9 cellular contexts compared by ENCODE assay signal in the genomic region with DNA sequence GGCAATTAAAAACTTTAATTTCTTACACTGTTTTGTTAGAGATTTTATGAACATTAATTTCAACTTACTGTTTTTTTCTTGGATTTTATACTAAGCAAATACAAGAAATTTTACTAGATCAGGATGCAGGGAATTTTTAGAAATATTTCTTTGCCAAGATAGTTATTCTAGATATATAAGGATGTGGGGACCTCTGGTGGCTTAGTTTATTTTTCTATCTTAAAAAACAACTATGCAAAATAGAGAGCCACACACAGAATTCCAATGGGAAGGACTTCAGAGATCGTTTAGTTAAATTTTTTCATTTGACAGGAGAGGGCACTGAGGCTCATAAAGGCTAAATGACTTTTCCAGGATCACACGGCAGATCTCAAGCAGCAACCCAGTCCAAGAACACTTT. TPM values are rescaled to one million over a fixed set of nuclear protein-coding genes. Genes with fewer than 3 reads are reported as not detected.
DNase-seq lines count a peak whose midpoint lies in the region; ATAC-seq, FAIRE-seq and TF ChIP-seq lines count a peak whose summit lies in the region.
"Had no signal": no experiment of that assay in that cellular context is flagged by ENCODE, and none has a peak within 500 bp of the region (broad histone marks: within the 10 kb centered on the region; RNA-seq: fewer than 3 reads in every experiment).

No MANE protein-coding gene starts in this region.

- H3K27me3 ChIP-seq in GM23338 (ENCODE audit: insufficient read depth): no peaks in the 10 kb centered on the region
- no peaks in the 10 kb centered on the region for H3K27me3 ChIP-seq in naive thymus-derived CD4-positive, alpha-beta T cell (ENCODE audit: control insufficient read depth in 2 of 2, insufficient read depth in 2 of 2, low read length in 2 of 2)

- H2AFZ ChIP-seq in GM23338: no peak overlapping the region

- peak; percentile 82 for FAIRE-seq in RCC 7860 (lab: Jason Lieb, UNC)

- no peak overlapping the region for H3K4me2 ChIP-seq in GM23338

- in situ Hi-C loops in GM13976 (cut with MboI; ENCODE audit: low sequenced_read_pairs, unreplicated experiment): no loop called here

- H3K4me1 ChIP-seq in GM23338 (ENCODE audit: insufficient read depth): 0 out of 2 replicates have a peak, but pooled peaks cover 5% of the 10 kb centered on the region
- no peaks in the 10 kb centered on the region for H3K4me1 ChIP-seq in naive thymus-derived CD4-positive, alpha-beta T cell (ENCODE audit: control insufficient read depth in 2 of 2, insufficient read depth in 2 of 2, low read length in 2 of 2)

- no peaks in the 10 kb centered on the region for H3K9me3 ChIP-seq in naive thymus-derived CD4-positive, alpha-beta T cell (ENCODE audit: control insufficient read depth in 2 of 3, low read length in 3 of 3)

- peak; percentile 31 to 53 for TF ChIP-seq CTCF in GM23338 (conservative IDR thresholded peaks at IDR 0.05; ENCODE audit: low read depth in 2 of 2)
- TF ChIP-seq CTCF in GM13976 (IDR thresholded peaks at IDR 0.05; ENCODE audit: borderline replicate concordance, control extremely low read depth, extremely low read depth, insufficient read depth, missing control alignments): no peak

- no peak overlapping the region for H3K27ac ChIP-seq in GM23338 (ENCODE audit: low read depth)
- no peak overlapping the region for H3K27ac ChIP-seq in naive thymus-derived CD4-positive, alpha-beta T cell (ENCODE audit: low read depth, low read length)

- H3K4me1 Mint-ChIP-seq in GM23338: peaks cover 5% of the 10 kb centered on the region
- H3K4me1 Mint-ChIP-seq in naive thymus-derived CD4-positive, alpha-beta T cell: no peaks in the 10 kb centered on the region

- no peak overlapping the region for H3K4me3 ChIP-seq in GM23338
- H3K4me3 ChIP-seq in naive thymus-derived CD4-positive, alpha-beta T cell (ENCODE audit: low read length): no peak overlapping the region

- CTCF ChIA-PET in naive thymus-derived CD4-positive, alpha-beta T cell (lab: Charles Lee): no interaction called here

- intact Hi-C loops in naive thymus-derived CD4-positive, alpha-beta T cell (cut with micrococcal nuclease): loop anchor here in 1 of 2 donors (1.0 kb wide), 1 partner anchor 78 kb away; no protein-coding TSS in a partner anchor

- H3K36me3 ChIP-seq in GM23338 (ENCODE audit: insufficient read depth): no peaks in the 10 kb centered on the region
- no peaks in the 10 kb centered on the region for H3K36me3 ChIP-seq in naive thymus-derived CD4-positive, alpha-beta T cell (ENCODE audit: control insufficient read depth in 2 of 3, insufficient read depth in 3 of 3, low read length in 3 of 3)

- H3K9me3 Mint-ChIP-seq in GM23338: no peaks in the 10 kb centered on the region
- no peaks in the 10 kb centered on the region for H3K9me3 Mint-ChIP-seq in naive thymus-derived CD4-positive, alpha-beta T cell

- H3K36me3 Mint-ChIP-seq in GM23338 (ENCODE audit: low read depth): no peaks in the 10 kb centered on the region
- no peaks in the 10 kb centered on the region for H3K36me3 Mint-ChIP-seq in naive thymus-derived CD4-positive, alpha-beta T cell

- H3K4me3 Mint-ChIP-seq in GM23338: no peak overlapping the region
- no peak overlapping the region for H3K4me3 Mint-ChIP-seq in naive thymus-derived CD4-positive, alpha-beta T cell

- H3F3A ChIP-seq in GM23338 (replicated peaks; ENCODE audit: low read depth): no peaks in the 10 kb centered on the region

- H3K79me2 ChIP-seq in GM23338 (replicated peaks; ENCODE audit: insufficient read depth): no peaks in the 10 kb centered on the region

- H3K27ac Mint-ChIP-seq in GM23338: no peak overlapping the region
- H3K27ac Mint-ChIP-seq in naive thymus-derived CD4-positive, alpha-beta T cell: no peak overlapping the region

- POLR2A ChIA-PET in naive thymus-derived CD4-positive, alpha-beta T cell (lab: Charles Lee): no interaction called here

- H3K27me3 Mint-ChIP-seq in GM23338 (ENCODE audit: insufficient read depth, low read depth, poor library complexity): no peaks in the 10 kb centered on the region
- H3K27me3 Mint-ChIP-seq in naive thymus-derived CD4-positive, alpha-beta T cell: peaks cover 0 to 7% (median 4%) of the 10 kb centered on the region in 5 donors

- DNase-seq in GM23338 (ENCODE audit: low spot score): peak; percentile 66
- DNase-seq in RCC 7860 (ENCODE audit: low spot score): peak; percentile 14
- DNase-seq in fibroblast of the conjunctiva (ENCODE audit: low read depth): peak; percentile 21
- DNase-seq in putamen (ENCODE audit: low spot score): peak; percentile 39
- DNase-seq in SHP77 (lab: John Stamatoyannopoulos, UW): no peak
- DNase-seq in NK-92 treated with Interleukin-12 subunit alpha and Interleukin-12 subunit beta, amount 100 ng/mL, for 24 hours (lab: John Stamatoyannopoulos, UW): no peak
- no peak for DNase-seq in GM13976 (ENCODE audit: low spot score)
- no peak for DNase-seq in naive thymus-derived CD4-positive, alpha-beta T cell
- DNase-seq: activated CD8-positive, alpha-beta memory T cell treated with anti-CD3 and anti-CD28 coated beads for 24 hours had no signal

- no peak for ATAC-seq in GM23338
- no peak for ATAC-seq in naive thymus-derived CD4-positive, alpha-beta T cell

- H4K20me1 ChIP-seq in GM23338 (replicated peaks; ENCODE audit: insufficient read depth): no peaks in the 10 kb centered on the region

- H3K9me2 ChIP-seq in GM23338 (ENCODE audit: insufficient read depth): no peaks in the 10 kb centered on the region

TF ChIP-seq in GM23338, 12 proteins besides CTCF, POLR2A, EP300 and RAD21 (continues in another document):
- TF ChIP-seq EZH2 (IDR thresholded peaks at IDR 0.05; ENCODE audit: low read depth, unreplicated experiment) (no peak), STAT1 (IDR thresholded peaks at IDR 0.05; ENCODE audit: unreplicated experiment) (no peak)
- TF ChIP-seq, protein P1, sequence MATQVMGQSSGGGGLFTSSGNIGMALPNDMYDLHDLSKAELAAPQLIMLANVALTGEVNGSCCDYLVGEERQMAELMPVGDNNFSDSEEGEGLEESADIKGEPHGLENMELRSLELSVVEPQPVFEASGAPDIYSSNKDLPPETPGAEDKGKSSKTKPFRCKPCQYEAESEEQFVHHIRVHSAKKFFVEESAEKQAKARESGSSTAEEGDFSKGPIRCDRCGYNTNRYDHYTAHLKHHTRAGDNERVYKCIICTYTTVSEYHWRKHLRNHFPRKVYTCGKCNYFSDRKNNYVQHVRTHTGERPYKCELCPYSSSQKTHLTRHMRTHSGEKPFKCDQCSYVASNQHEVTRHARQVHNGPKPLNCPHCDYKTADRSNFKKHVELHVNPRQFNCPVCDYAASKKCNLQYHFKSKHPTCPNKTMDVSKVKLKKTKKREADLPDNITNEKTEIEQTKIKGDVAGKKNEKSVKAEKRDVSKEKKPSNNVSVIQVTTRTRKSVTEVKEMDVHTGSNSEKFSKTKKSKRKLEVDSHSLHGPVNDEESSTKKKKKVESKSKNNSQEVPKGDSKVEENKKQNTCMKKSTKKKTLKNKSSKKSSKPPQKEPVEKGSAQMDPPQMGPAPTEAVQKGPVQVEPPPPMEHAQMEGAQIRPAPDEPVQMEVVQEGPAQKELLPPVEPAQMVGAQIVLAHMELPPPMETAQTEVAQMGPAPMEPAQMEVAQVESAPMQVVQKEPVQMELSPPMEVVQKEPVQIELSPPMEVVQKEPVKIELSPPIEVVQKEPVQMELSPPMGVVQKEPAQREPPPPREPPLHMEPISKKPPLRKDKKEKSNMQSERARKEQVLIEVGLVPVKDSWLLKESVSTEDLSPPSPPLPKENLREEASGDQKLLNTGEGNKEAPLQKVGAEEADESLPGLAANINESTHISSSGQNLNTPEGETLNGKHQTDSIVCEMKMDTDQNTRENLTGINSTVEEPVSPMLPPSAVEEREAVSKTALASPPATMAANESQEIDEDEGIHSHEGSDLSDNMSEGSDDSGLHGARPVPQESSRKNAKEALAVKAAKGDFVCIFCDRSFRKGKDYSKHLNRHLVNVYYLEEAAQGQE (IDR thresholded peaks at IDR 0.05; ENCODE audit: unreplicated experiment): no peak

RNA-seq across cellular contexts. Expression of a gene that starts 23.0 kb away (rescaled TPM):
- total RNA-seq in GM23338 (2014; rRNA removed; shearing (Covaris generic)): 0.27 and 0.83 TPM in 2 replicates
- polyA plus RNA-seq in GM23338 (2016; fragmentation: Nextera tagmentation; extraction: Ambion mirVana): not detected in 2 replicates
- under 1 TPM in 2 of 5 experiments, not detected in 3; 0.22 to 0.51 TPM for total RNA-seq in naive thymus-derived CD4-positive, alpha-beta T cell
- polyA plus RNA-seq in naive thymus-derived CD4-positive, alpha-beta T cell: not detected

RNA-seq across cellular contexts. Expression of a gene that starts 34.6 kb away (rescaled TPM):
- total RNA-seq in GM23338 (2014; rRNA removed; shearing (Covaris generic)): 13.4 and 23.8 TPM in 2 replicates
- polyA plus RNA-seq in GM23338 (2016; fragmentation: Nextera tagmentation; extraction: Ambion mirVana): 7.8 and 8.8 TPM in 2 replicates
- 10 to 100 TPM in 1 of 5 experiments, 1 to 10 TPM in 4; 1.1 to 16.9 (median 2.5) TPM for total RNA-seq in naive thymus-derived CD4-positive, alpha-beta T cell
- under 1 TPM; 0.03 to 0.22 TPM for polyA plus RNA-seq in naive thymus-derived CD4-positive, alpha-beta T cell

Comparison
In these comparisons a context has a peak if more than half of its experiments do, and no peak if none do; other contexts are left out.
1. DNase-seq: peak in GM23338 (single experiment), RCC 7860 (single experiment), fibroblast of the conjunctiva (single experiment) and putamen (single experiment); none in SHP77 (0 of 2), NK-92 treated with Interleukin-12 subunit alpha and Interleukin-12 subunit beta, amount 100 ng/mL, for 24 hours (single experiment), GM13976 (single experiment) and naive thymus-derived CD4-positive, alpha-beta T cell (0 of 9).